Comparison of ENCODE assay signal across 23 cellular contexts in the genomic region with DNA sequence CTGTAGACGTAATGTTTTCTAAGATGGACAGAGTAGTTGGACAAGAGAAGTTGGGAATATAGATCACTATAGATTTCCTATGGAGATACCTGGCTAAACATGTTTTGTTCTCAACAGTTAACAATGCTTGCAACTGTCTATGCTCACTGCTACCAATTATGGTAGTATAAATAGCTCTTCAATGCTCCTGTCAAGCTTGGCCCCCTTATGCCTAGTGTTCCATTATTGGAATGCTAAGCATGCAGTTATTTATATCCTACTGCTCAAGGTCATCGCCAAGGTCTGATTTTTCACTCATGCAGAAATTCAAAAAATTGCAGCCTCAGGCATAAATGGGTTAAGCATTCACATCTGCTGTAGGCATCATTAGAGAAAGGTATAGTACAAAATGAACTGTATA.
DNase-seq lines count a peak whose midpoint lies in the region; ATAC-seq and TF ChIP-seq lines count a peak whose summit lies in the region.
"Had no signal": no experiment of that assay in that cellular context is flagged by ENCODE, and none has a peak within 500 bp of the region (broad histone marks: within the 10 kb centered on the region; RNA-seq: fewer than 3 reads in every experiment).

No MANE protein-coding gene starts in this region.

- H4K20me1 ChIP-seq in neural cell (ENCODE audit: insufficient read depth), result no peaks in the 10 kb centered on the region
- H4K20me1 ChIP-seq: BLaER1 treated with 17β-estradiol and CSF1 and Interleukin-3, amounts not matched to agents 10 nM and 100 nM had no signal

- peak; percentile 17 for TF ChIP-seq EP300 in neural cell (conservative IDR thresholded peaks at IDR 0.05; ENCODE audit: poor library complexity, severe bottlenecking)

- H3K9me2 ChIP-seq in neural cell (ENCODE audit: insufficient read depth, low read length), result no peaks in the 10 kb centered on the region

- no peak for ATAC-seq in HG03045 (IDR thresholded peaks at IDR 0.05; ENCODE audit: unreplicated experiment)
- ATAC-seq: CD8-positive, alpha-beta T cell had no signal

- no peak overlapping the region for H2AFZ ChIP-seq in neural cell (ENCODE audit: low read depth, low read length)
- H2AFZ ChIP-seq: PC-9 had no signal

- H3K27me3 ChIP-seq in neural cell (ENCODE audit: insufficient read depth, low read depth, low read length), result no peaks in the 10 kb centered on the region
- H3K27me3 ChIP-seq: BLaER1 treated with 17β-estradiol and CSF1 and Interleukin-3, amounts not matched to agents 10 nM and 100 nM had no signal

- H3K9ac ChIP-seq in neural cell (ENCODE audit: low read length), result no peak overlapping the region
- H3K9ac ChIP-seq: BLaER1 treated with 17β-estradiol and CSF1 and Interleukin-3, amounts not matched to agents 10 nM and 100 nM had no signal

- H3K36me3 ChIP-seq in neural cell (ENCODE audit: insufficient read depth, low read length), result no peaks in the 10 kb centered on the region

- no peak overlapping the region for H3K4me3 ChIP-seq in AG10803 (ENCODE audit: low read length)
- H3K4me3 ChIP-seq in choroid plexus epithelial cell (ENCODE audit: low read depth, low read length), result no peak overlapping the region
- H3K4me3 ChIP-seq in neural cell (ENCODE audit: low read length), result peak overlapping the region; percentile 6
- H3K4me3 ChIP-seq: BLaER1 treated with 17β-estradiol and CSF1 and Interleukin-3, amounts not matched to agents 10 nM and 100 nM; PC-9 had no signal

- DNase-seq in AG10803 (ENCODE audit: low read depth) (peak; percentile 5), EL (peak; percentile 50), choroid plexus epithelial cell (ENCODE audit: low read depth) (peak; percentile 21), anterior cingulate cortex (lab: John Stamatoyannopoulos, UW) (no peak), SK-N-DZ (ENCODE audit: low spot score) (no peak)
- DNase-seq: ACHN; CD8-positive, alpha-beta T cell; DMS153; GDM1; GOT3; HCEC 1CT; KG1; NCI-H1092 treated with DMSO at 0.1 percent for 48 hours; NCI-H1436 treated with DMSO at 0.1 percent for 48 hours; NCI-H1930; NCI-H2227 treated with DMSO at 0.1 percent for 48 hours; NCI-H510A treated with DMSO at 0.1 percent for 48 hours; NCI-H748 treated with DMSO at 0.1 percent for 48 hours; PC-9 had no signal

- no peaks in the 10 kb centered on the region for H3F3A ChIP-seq in neural cell (ENCODE audit: insufficient read depth, low read length, poor library complexity, severe bottlenecking)

- no peak for TF ChIP-seq RAD21 in neural cell (conservative IDR thresholded peaks at IDR 0.05)

- H3K9me3 ChIP-seq in neural cell (ENCODE audit: low read length), result no peaks in the 10 kb centered on the region
- H3K9me3 ChIP-seq: BLaER1 treated with 17β-estradiol and CSF1 and Interleukin-3, amounts not matched to agents 10 nM and 100 nM had no signal

- no peaks in the 10 kb centered on the region for H3K79me2 ChIP-seq in neural cell (replicated peaks; ENCODE audit: insufficient read depth, low read length)

- H3K27ac ChIP-seq in neural cell (ENCODE audit: low read length), result no peak overlapping the region
- H3K27ac ChIP-seq: BLaER1 treated with 17β-estradiol and CSF1 and Interleukin-3, amounts not matched to agents 10 nM and 100 nM; PC-9; RWPE1 had no signal

- TF ChIP-seq CTCF in AG10803 (conservative IDR thresholded peaks at IDR 0.05; ENCODE audit: low read length) (no peak), choroid plexus epithelial cell (conservative IDR thresholded peaks at IDR 0.05; ENCODE audit: low read depth, low read length) (no peak), neural cell (IDR thresholded peaks at IDR 0.05; ENCODE audit: poor library complexity, severe bottlenecking) (no peak)

- peak overlapping the region; percentile 41 for H3K4me2 ChIP-seq in neural cell (ENCODE audit: low read length)
- H3K4me2 ChIP-seq: BLaER1 treated with 17β-estradiol and CSF1 and Interleukin-3, amounts not matched to agents 10 nM and 100 nM; PC-9 had no signal

TF ChIP-seq in neural cell, 6 proteins besides CTCF, POLR2A, EP300 and RAD21:
- no peak for TF ChIP-seq POLR2AphosphoS5 (IDR thresholded peaks at IDR 0.05)
- TF ChIP-seq SMC3 (conservative IDR thresholded peaks at IDR 0.05; ENCODE audit: poor library complexity), result no peak
- TF ChIP-seq, protein P1, sequence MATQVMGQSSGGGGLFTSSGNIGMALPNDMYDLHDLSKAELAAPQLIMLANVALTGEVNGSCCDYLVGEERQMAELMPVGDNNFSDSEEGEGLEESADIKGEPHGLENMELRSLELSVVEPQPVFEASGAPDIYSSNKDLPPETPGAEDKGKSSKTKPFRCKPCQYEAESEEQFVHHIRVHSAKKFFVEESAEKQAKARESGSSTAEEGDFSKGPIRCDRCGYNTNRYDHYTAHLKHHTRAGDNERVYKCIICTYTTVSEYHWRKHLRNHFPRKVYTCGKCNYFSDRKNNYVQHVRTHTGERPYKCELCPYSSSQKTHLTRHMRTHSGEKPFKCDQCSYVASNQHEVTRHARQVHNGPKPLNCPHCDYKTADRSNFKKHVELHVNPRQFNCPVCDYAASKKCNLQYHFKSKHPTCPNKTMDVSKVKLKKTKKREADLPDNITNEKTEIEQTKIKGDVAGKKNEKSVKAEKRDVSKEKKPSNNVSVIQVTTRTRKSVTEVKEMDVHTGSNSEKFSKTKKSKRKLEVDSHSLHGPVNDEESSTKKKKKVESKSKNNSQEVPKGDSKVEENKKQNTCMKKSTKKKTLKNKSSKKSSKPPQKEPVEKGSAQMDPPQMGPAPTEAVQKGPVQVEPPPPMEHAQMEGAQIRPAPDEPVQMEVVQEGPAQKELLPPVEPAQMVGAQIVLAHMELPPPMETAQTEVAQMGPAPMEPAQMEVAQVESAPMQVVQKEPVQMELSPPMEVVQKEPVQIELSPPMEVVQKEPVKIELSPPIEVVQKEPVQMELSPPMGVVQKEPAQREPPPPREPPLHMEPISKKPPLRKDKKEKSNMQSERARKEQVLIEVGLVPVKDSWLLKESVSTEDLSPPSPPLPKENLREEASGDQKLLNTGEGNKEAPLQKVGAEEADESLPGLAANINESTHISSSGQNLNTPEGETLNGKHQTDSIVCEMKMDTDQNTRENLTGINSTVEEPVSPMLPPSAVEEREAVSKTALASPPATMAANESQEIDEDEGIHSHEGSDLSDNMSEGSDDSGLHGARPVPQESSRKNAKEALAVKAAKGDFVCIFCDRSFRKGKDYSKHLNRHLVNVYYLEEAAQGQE (IDR thresholded peaks at IDR 0.05; ENCODE audit: borderline replicate concordance), result no peak
- TF ChIP-seq EZH2 (IDR thresholded peaks at IDR 0.05; ENCODE audit: borderline replicate concordance, insufficient read depth, low read length, poor library complexity, severe bottlenecking), result no peak

Comparison
In these comparisons a context has a peak if more than half of its experiments do, and no peak if none do; other contexts are left out.
1. DNase-seq: peak in AG10803 (single experiment), EL (single experiment) and choroid plexus epithelial cell (single experiment); none in anterior cingulate cortex (0 of 58) and SK-N-DZ (single experiment).